9 cellular contexts compared by ENCODE assay signal in genomic region chr1:61157420-61157987, GRCh38.
A peak's percentile ranks its signal among the peaks of the same experiment; 100 is the strongest.
DNase-seq lines count a peak whose midpoint lies in the region; ATAC-seq and TF ChIP-seq lines count a peak whose summit lies in the region.
"Had no signal": no experiment of that assay in that cellular context is flagged by ENCODE, and none has a peak within 500 bp of the region (broad histone marks: within the 10 kb centered on the region; RNA-seq: fewer than 3 reads in every experiment).

No MANE protein-coding gene starts in this region.

- in situ Hi-C loops in HAP-1 (cut with MboI; ENCODE audit: low sequenced_read_pairs): no loop called here

- peaks cover 25% of the 10 kb centered on the region for H3K4me1 Mint-ChIP-seq in activated CD8-positive, alpha-beta T cell treated with anti-CD3 and anti-CD28 coated beads for 36 hours (ENCODE audit: low read depth)

- H3K27me3 Mint-ChIP-seq in activated CD8-positive, alpha-beta T cell treated with anti-CD3 and anti-CD28 coated beads for 36 hours: peaks cover 2% of the 10 kb centered on the region
- H3K27me3 Mint-ChIP-seq: activated CD4-positive, alpha-beta memory T cell treated with anti-CD3 and anti-CD28 coated beads for 36 hours had no signal

- H3K27ac ChIP-seq in HUES64 (ENCODE audit: low read depth, low read length) (peak overlapping the region; percentile 15; the same call in 1 of the 2 replicates), right atrium auricular region (peak overlapping the region; percentile 61 to 82), suprapubic skin (peak overlapping the region; percentile 50)

- H3K27ac Mint-ChIP-seq in activated CD8-positive, alpha-beta T cell treated with anti-CD3 and anti-CD28 coated beads for 36 hours: no peak overlapping the region
- H3K27ac Mint-ChIP-seq: activated CD4-positive, alpha-beta memory T cell treated with anti-CD3 and anti-CD28 coated beads for 36 hours had no signal

- peaks cover 2% of the 10 kb centered on the region for H3K36me3 Mint-ChIP-seq in activated CD8-positive, alpha-beta T cell treated with anti-CD3 and anti-CD28 coated beads for 36 hours (ENCODE audit: low read depth)

- no peak for TF ChIP-seq CTCF in activated CD8-positive, alpha-beta T cell treated with anti-CD3 and anti-CD28 coated beads for 36 hours (IDR thresholded peaks at IDR 0.05)
- no peak for TF ChIP-seq CTCF in right atrium auricular region (IDR thresholded peaks at IDR 0.05)
- TF ChIP-seq CTCF in suprapubic skin (IDR thresholded peaks at IDR 0.05): no peak

- no peak overlapping the region for H3K9ac ChIP-seq in HUES64 (ENCODE audit: low read depth, low read length)

- peak; percentile 26 for DNase-seq in activated CD8-positive, alpha-beta T cell treated with anti-CD3 and anti-CD28 coated beads for 36 hours
- DNase-seq in right atrium auricular region (ENCODE audit: low spot score) (no peak), suprapubic skin (ENCODE audit: low spot score in 2 of 2) (no peak), HAP-1 (ENCODE audit: low spot score in 2 of 2) (no peak), COLO668 (lab: John Stamatoyannopoulos, UW; ENCODE audit: unreplicated experiment) (no peak)
- DNase-seq in stimulated activated CD4-positive, alpha-beta T cell treated with anti-CD3 and anti-CD28 coated beads, Interleukin-4, amount 100 ng/mL, for 24 hours: no peak
- DNase-seq: activated CD4-positive, alpha-beta memory T cell treated with anti-CD3 and anti-CD28 coated beads for 36 hours; stimulated activated naive CD4-positive, alpha-beta T cell had no signal

- ATAC-seq in activated CD8-positive, alpha-beta T cell treated with anti-CD3 and anti-CD28 coated beads for 36 hours: peak; percentile 58

- WGBS in HUES64: 56% methylated on average over 3 of the region's 3 CpGs
- 27% methylated on average over 3 of the region's 3 CpGs for WGBS in suprapubic skin

- intact Hi-C loops in activated CD8-positive, alpha-beta T cell treated with anti-CD3 and anti-CD28 coated beads for 36 hours (cut with micrococcal nuclease): loop anchor here (5.0 kb wide), 1 partner anchor 75 kb away; the partner anchor contains the start of gene NFIA

- H3K9me3 ChIP-seq in HUES64 (ENCODE audit: insufficient read depth, low read depth, low read length): no peaks in the 10 kb centered on the region
- H3K9me3 ChIP-seq in right atrium auricular region: no peaks in the 10 kb centered on the region
- no peaks in the 10 kb centered on the region for H3K9me3 ChIP-seq in suprapubic skin
- H3K9me3 ChIP-seq in HAP-1: no peaks in the 10 kb centered on the region

- H3K4me3 Mint-ChIP-seq in activated CD8-positive, alpha-beta T cell treated with anti-CD3 and anti-CD28 coated beads for 36 hours: no peak overlapping the region
- H3K4me3 Mint-ChIP-seq: activated CD4-positive, alpha-beta memory T cell treated with anti-CD3 and anti-CD28 coated beads for 36 hours had no signal

- CTCF ChIA-PET in activated CD8-positive, alpha-beta T cell treated with anti-CD3 and anti-CD28 coated beads for 36 hours (lab: Charles Lee): interaction anchor here (0.6 to 2.4 kb wide), 4 partner anchors 11 to 114 kb away, joined by 3 to 11 read pairs (median 3); no protein-coding TSS in a partner anchor

- TF ChIP-seq POLR2A in suprapubic skin (IDR thresholded peaks at IDR 0.05): no peak

- H3K27me3 ChIP-seq in HUES64 (ENCODE audit: insufficient read depth, low read length) (no peaks in the 10 kb centered on the region), right atrium auricular region (no peaks in the 10 kb centered on the region), suprapubic skin (no peaks in the 10 kb centered on the region), HAP-1 (ENCODE audit: low read depth) (no peaks in the 10 kb centered on the region)

- H3K4me1 ChIP-seq in HUES64 (ENCODE audit: insufficient read depth, low read length) (peaks cover 31% of the 10 kb centered on the region), right atrium auricular region (peaks cover 0 to 56% of the 10 kb centered on the region in 2 donors), suprapubic skin (peaks cover 28% of the 10 kb centered on the region), HAP-1 (peaks cover 21% of the 10 kb centered on the region)

- H3K9me3 Mint-ChIP-seq in activated CD8-positive, alpha-beta T cell treated with anti-CD3 and anti-CD28 coated beads for 36 hours: no peaks in the 10 kb centered on the region
- H3K9me3 Mint-ChIP-seq: activated CD4-positive, alpha-beta memory T cell treated with anti-CD3 and anti-CD28 coated beads for 36 hours had no signal

- POLR2A ChIA-PET in activated CD8-positive, alpha-beta T cell treated with anti-CD3 and anti-CD28 coated beads for 36 hours (lab: Charles Lee): interaction anchor here (1.2 kb wide), 1 partner anchor 107 kb away, joined by 3 read pairs; no protein-coding TSS in a partner anchor

- no peak for TF ChIP-seq EP300 in suprapubic skin (IDR thresholded peaks at IDR 0.05)

- no peak overlapping the region for H3K4me3 ChIP-seq in HUES64 (ENCODE audit: low read length)
- H3K4me3 ChIP-seq in right atrium auricular region: no peak overlapping the region
- no peak overlapping the region for H3K4me3 ChIP-seq in suprapubic skin
- no peak overlapping the region for H3K4me3 ChIP-seq in HAP-1

- no peaks in the 10 kb centered on the region for H3K36me3 ChIP-seq in HUES64 (ENCODE audit: insufficient read depth, low read length)
- H3K36me3 ChIP-seq in right atrium auricular region: no peaks in the 10 kb centered on the region
- H3K36me3 ChIP-seq in suprapubic skin: no peaks in the 10 kb centered on the region
- no peaks in the 10 kb centered on the region for H3K36me3 ChIP-seq in HAP-1 (replicated peaks)

Comparison
In these comparisons a context has a peak if more than half of its experiments do, and no peak if none do; other contexts are left out.
1. H3K27ac ChIP-seq: peak in every context shown above with its lines; median percentile 72 in right atrium auricular region; 50 in suprapubic skin; 15 in HUES64.